Comparison of ENCODE assay signal across 19 cellular contexts in genomic region chr2:29202819-29203495, GRCh38.
"Had no signal": no experiment of that assay in that cellular context is flagged by ENCODE, and none has a peak within 500 bp of the region (broad histone marks: within the 10 kb centered on the region; RNA-seq: fewer than 3 reads in every experiment).

No MANE protein-coding gene starts in this region.

- H3K4me1 ChIP-seq: gastrocnemius medialis, heart right ventricle, right atrium auricular region, sigmoid colon, testis, tibial nerve had no signal

- H3K4me1 Mint-ChIP-seq: natural killer cell; stimulated activated naive B cell treated with anti-CD40 and anti-IgM and Interleukin-4, amounts not matched to agents 10 μg/mL and 1 μg/mL and 100 μg/mL, for 72 hours; stimulated activated naive CD8-positive, alpha-beta T cell treated with anti-CD3 and anti-CD28 coated beads, Interleukin-15, amount 100 ng/mL, for 72 hours had no signal

- H3K36me3 Mint-ChIP-seq: mesothelial cell of epicardium; natural killer cell; stimulated activated naive B cell treated with anti-CD40 and anti-IgM and Interleukin-4, amounts not matched to agents 10 μg/mL and 1 μg/mL and 100 μg/mL, for 72 hours had no signal

- DNase-seq: effector CD4-positive, alpha-beta T cell; gastrocnemius medialis; heart right ventricle; hypothalamus; kidney glomerular epithelial cell; natural killer cell; posterior cingulate gyrus; sigmoid colon; stimulated activated CD4-positive, alpha-beta T cell treated with anti-CD3 and anti-CD28 coated beads, Interleukin-2, amount 100 ng/mL, for 24 hours; stimulated activated CD4-positive, alpha-beta T cell treated with anti-CD3 and anti-CD28 coated beads, Interleukin-4, amount 100 ng/mL, for 4 hours; stimulated activated naive B cell treated with anti-CD40 and anti-IgM and Interleukin-4, amounts not matched to agents 10 μg/mL and 1 μg/mL and 100 μg/mL, for 72 hours; stimulated activated naive CD8-positive, alpha-beta T cell treated with anti-CD3 and anti-CD28 coated beads, Interleukin-15, amount 100 ng/mL, for 72 hours; testis had no signal

- H3K27me3 Mint-ChIP-seq: stimulated activated naive B cell treated with anti-CD40 and anti-IgM and Interleukin-4, amounts not matched to agents 10 μg/mL and 1 μg/mL and 100 μg/mL, for 72 hours; stimulated activated naive CD8-positive, alpha-beta T cell treated with anti-CD3 and anti-CD28 coated beads, Interleukin-15, amount 100 ng/mL, for 72 hours had no signal

- H3K27ac Mint-ChIP-seq: mesothelial cell of epicardium; stimulated activated naive B cell treated with anti-CD40 and anti-IgM and Interleukin-4, amounts not matched to agents 10 μg/mL and 1 μg/mL and 100 μg/mL, for 72 hours had no signal

- H3K27ac ChIP-seq: coronary artery, gastrocnemius medialis, heart right ventricle, right atrium auricular region, sigmoid colon, skin epidermis, testis, tibial nerve had no signal

- H3K4me3 Mint-ChIP-seq: mesothelial cell of epicardium; natural killer cell; neural crest cell; stimulated activated naive B cell treated with anti-CD40 and anti-IgM and Interleukin-4, amounts not matched to agents 10 μg/mL and 1 μg/mL and 100 μg/mL, for 72 hours; stimulated activated naive CD8-positive, alpha-beta T cell treated with anti-CD3 and anti-CD28 coated beads, Interleukin-15, amount 100 ng/mL, for 72 hours had no signal

- H3K9me3 ChIP-seq: gastrocnemius medialis, heart right ventricle, right atrium auricular region, sigmoid colon, testis, tibial nerve had no signal

- H3K4me3 ChIP-seq: coronary artery, gastrocnemius medialis, heart right ventricle, right atrium auricular region, sigmoid colon, skin epidermis, testis, tibial nerve had no signal

- H3K36me3 ChIP-seq: gastrocnemius medialis, sigmoid colon had no signal

- H3K9me3 Mint-ChIP-seq: mesothelial cell of epicardium; natural killer cell; neural crest cell; stimulated activated naive B cell treated with anti-CD40 and anti-IgM and Interleukin-4, amounts not matched to agents 10 μg/mL and 1 μg/mL and 100 μg/mL, for 72 hours; stimulated activated naive CD8-positive, alpha-beta T cell treated with anti-CD3 and anti-CD28 coated beads, Interleukin-15, amount 100 ng/mL, for 72 hours had no signal

- H3K27me3 ChIP-seq: gastrocnemius medialis, heart right ventricle, right atrium auricular region, sigmoid colon, testis, tibial nerve had no signal
